Comparison of ENCODE assay signal across 8 cellular contexts in genomic region chr17:2029911-2030778, GRCh38. TPM values are rescaled to one million over a fixed set of nuclear protein-coding genes. Genes with fewer than 3 reads are reported as not detected.
DNase-seq lines count a peak whose midpoint lies in the region; ATAC-seq, FAIRE-seq and TF ChIP-seq lines count a peak whose summit lies in the region.

TSS of gene DPH1 (plus strand) at chr17:2030153. CDS start at chr17:2030170, 17 bp downstream.

- H3K9me3 Mint-ChIP-seq in activated T-helper 17 cell treated with anti-CD3 and anti-CD28 coated beads, Interleukin-2, amount 50 U/mL, for 72 hours = no peaks in the 10 kb centered on the region
- H3K9me3 Mint-ChIP-seq in naive thymus-derived CD8-positive, alpha-beta T cell = no peaks in the 10 kb centered on the region

- POLR2A ChIA-PET in naive thymus-derived CD8-positive, alpha-beta T cell (lab: Charles Lee) = interaction anchor here (1.0 to 1.9 kb wide), 4 partner anchors 11 to 313 kb away, joined by 3 to 11 read pairs (median 3); partner anchors contain the start of gene OVCA2

- peak; percentile 85 for DNase-seq in D721Med (ENCODE audit: insufficient read length, low spot score)
- DNase-seq in Kasumi-1 (lab: John Stamatoyannopoulos, UW) = peak; percentile 54 to 75
- DNase-seq in RPMI7951 (ENCODE audit: low read depth) = peak; percentile 87
- DNase-seq in fibroblast of mammary gland (ENCODE audit: low read depth) = peak; percentile 84
- peak; percentile 78 to 91 (median 81) for DNase-seq in naive thymus-derived CD8-positive, alpha-beta T cell
- DNase-seq in stimulated activated naive CD4-positive, alpha-beta T cell treated with Interleukin-2 at 50 U/mL for 16 hours (lab: John Stamatoyannopoulos, UW) = peak; percentile 83

- peaks cover 8% of the 10 kb centered on the region for H3K27me3 Mint-ChIP-seq in activated T-helper 17 cell treated with anti-CD3 and anti-CD28 coated beads, Interleukin-2, amount 50 U/mL, for 72 hours
- peaks cover 4 to 24% (median 14%) of the 10 kb centered on the region in 5 donors for H3K27me3 Mint-ChIP-seq in naive thymus-derived CD8-positive, alpha-beta T cell

- TF ChIP-seq CTCF in D721Med (IDR thresholded peaks at IDR 0.05; ENCODE audit: insufficient read depth, missing control alignments) (no peak), fibroblast of mammary gland (conservative IDR thresholded peaks at IDR 0.05; ENCODE audit: control insufficient read depth, insufficient read depth, low read depth, low read length) (no peak)

- peak; percentile 56 for ATAC-seq in GM21576 (IDR thresholded peaks at IDR 0.05; ENCODE audit: unreplicated experiment)
- peak; percentile 87 for ATAC-seq in activated T-helper 17 cell treated with anti-CD3 and anti-CD28 coated beads, Interleukin-2, amount 50 U/mL, for 72 hours (replicated peaks)
- peak; percentile 85 for ATAC-seq in naive thymus-derived CD8-positive, alpha-beta T cell

- H3K4me3 ChIP-seq in fibroblast of mammary gland (ENCODE audit: control insufficient read depth, low read depth, low read length) = peak within 1 kb of the TSS; percentile 99

- H3K27ac Mint-ChIP-seq in activated T-helper 17 cell treated with anti-CD3 and anti-CD28 coated beads, Interleukin-2, amount 50 U/mL, for 72 hours = peak within 1 kb of the TSS; percentile 87
- peak within 1 kb of the TSS; percentile 77 to 98 (median 95) for H3K27ac Mint-ChIP-seq in naive thymus-derived CD8-positive, alpha-beta T cell

- FAIRE-seq in D721Med (lab: Jason Lieb, UNC) = peak; percentile 91

- H3K4me3 Mint-ChIP-seq in activated T-helper 17 cell treated with anti-CD3 and anti-CD28 coated beads, Interleukin-2, amount 50 U/mL, for 72 hours = peak within 1 kb of the TSS; percentile 96
- H3K4me3 Mint-ChIP-seq in naive thymus-derived CD8-positive, alpha-beta T cell = peak within 1 kb of the TSS; percentile 92 to 98 (median 95)

- H3K4me1 Mint-ChIP-seq in activated T-helper 17 cell treated with anti-CD3 and anti-CD28 coated beads, Interleukin-2, amount 50 U/mL, for 72 hours = peaks cover 5% of the 10 kb centered on the region
- peaks cover 17 to 43% (median 30%) of the 10 kb centered on the region in 4 donors for H3K4me1 Mint-ChIP-seq in naive thymus-derived CD8-positive, alpha-beta T cell

- peaks cover 8% of the 10 kb centered on the region for H3K36me3 Mint-ChIP-seq in activated T-helper 17 cell treated with anti-CD3 and anti-CD28 coated beads, Interleukin-2, amount 50 U/mL, for 72 hours (ENCODE audit: low read depth)
- peaks cover 0 to 10% (median 0%) of the 10 kb centered on the region in 3 donors for H3K36me3 Mint-ChIP-seq in naive thymus-derived CD8-positive, alpha-beta T cell

RNA-seq across cellular contexts. Expression of gene DPH1, which starts in this region (rescaled TPM):
- 12.1 and 16.3 TPM in 2 replicates for total RNA-seq in RPMI7951 (2014; rRNA removed; shearing (Covaris generic))
- 10 to 100 TPM; 36.9 to 40.2 TPM for total RNA-seq in activated T-helper 17 cell treated with anti-CD3 and anti-CD28 coated beads, Interleukin-2, amount 50 U/mL, for 72 hours
- 100 to 1,000 TPM; 124 TPM for total RNA-seq in naive thymus-derived CD8-positive, alpha-beta T cell
- 10 to 100 TPM; 26.6 to 47.0 (median 35.5) TPM for polyA plus RNA-seq in naive thymus-derived CD8-positive, alpha-beta T cell

Comparison
In these comparisons a context has a peak if more than half of its experiments do, and no peak if none do; other contexts are left out.
1. Peak in every context shown above with its lines: DNase-seq, ATAC-seq and H3K4me3 ChIP-seq.